In genomic region chr7:18693401-18693800, GRCh38 we compare ENCODE assay signal across 8 cellular contexts.
DNase-seq lines count a peak whose midpoint lies in the region; ATAC-seq, FAIRE-seq and TF ChIP-seq lines count a peak whose summit lies in the region.

No MANE protein-coding gene starts in this region.

- intact Hi-C loops in GM12878 (cut with micrococcal nuclease; ENCODE audit: unreplicated experiment) (no loop called here), left lung (cut with DNase I) (no loop called here)

- H3K27me3 ChIP-seq in Karpas-422 (ENCODE audit: low read length) (no peaks in the 10 kb centered on the region), GM12878 (replicated peaks in 1 of 2; ENCODE audit: control insufficient read depth in 2 of 2, insufficient read depth in 2 of 2, low read length in 1 of 2) (no peaks in the 10 kb centered on the region), left lung (no peaks in the 10 kb centered on the region)

- DNase-seq in AML-193 (lab: John Stamatoyannopoulos, UW): peak; percentile 6 to 28
- DNase-seq in Karpas-422: peak; percentile 48
- DNase-seq in GM12878 (ENCODE audit: low read depth, low spot score): no peak
- DNase-seq in left lung: no peak
- no peak for DNase-seq in NCI-H345 treated with DMSO at 0.1 percent for 48 hours (lab: John Stamatoyannopoulos, UW; ENCODE audit: unreplicated experiment)
- DNase-seq in cortex of kidney (lab: John Stamatoyannopoulos, UW): no peak
- DNase-seq in stimulated activated naive CD4-positive, alpha-beta T cell (lab: John Stamatoyannopoulos, UW): no peak

- no TSS peak for BruUV-seq in GM12878 (replicated peaks; lab: Mats Ljungman, UMichigan)

- RAD21 ChIA-PET in GM12878 (lab: Charles Lee; ENCODE audit: unreplicated experiment): interaction anchor here (1.1 to 1.2 kb wide), 4 partner anchors 99 to 358 kb away, joined by 3 to 4 read pairs (median 4); no protein-coding TSS in a partner anchor

- H3K9me3 ChIP-seq in Karpas-422 (ENCODE audit: low read length) (no peaks in the 10 kb centered on the region), GM12878 (replicated peaks; ENCODE audit: control insufficient read depth, insufficient read depth, low read length) (no peaks in the 10 kb centered on the region), left lung (no peaks in the 10 kb centered on the region)

- H3K27ac ChIP-seq in Karpas-422 (ENCODE audit: low read length): no peak overlapping the region
- H3K27ac ChIP-seq in GM12878 (ENCODE audit: control insufficient read depth, insufficient read depth): no peak overlapping the region
- H3K27ac ChIP-seq in left lung: no peak overlapping the region

- no peaks in the 10 kb centered on the region for H3K4me1 ChIP-seq in Karpas-422 (ENCODE audit: low read length)
- H3K4me1 ChIP-seq in GM12878 (ENCODE audit: control insufficient read depth, insufficient read depth, low read length): no peaks in the 10 kb centered on the region
- H3K4me1 ChIP-seq in left lung: no peaks in the 10 kb centered on the region

- TF ChIP-seq POLR2A in GM12878 (IDR thresholded peaks at IDR 0.05; ENCODE audit: low read depth, low read length): no peak

- in situ Hi-C loops in GM12878 (cut with MboI): no loop called here

- H3K36me3 ChIP-seq in Karpas-422 (ENCODE audit: insufficient read depth, low read length) (no peaks in the 10 kb centered on the region), GM12878 (ENCODE audit: control insufficient read depth in 2 of 2, insufficient read depth in 2 of 2, low read length in 1 of 2) (no peaks in the 10 kb centered on the region), left lung (no peaks in the 10 kb centered on the region)

- H3K4me3 ChIP-seq in Karpas-422 (ENCODE audit: low read length) (no peak overlapping the region), GM12878 (no peak overlapping the region), left lung (no peak overlapping the region)

- TF ChIP-seq RAD21 in GM12878 (IDR thresholded peaks at IDR 0.05; ENCODE audit: insufficient read depth, low read depth, low read length): peak; percentile 59

- peak; percentile 13 to 46 (median 27); a peak in 3 of 6 replicates for TF ChIP-seq CTCF in GM12878 (IDR thresholded peaks at IDR 0.05 in 2 of 3, conservative IDR thresholded peaks at IDR 0.05 in 1 of 3; ENCODE audit: control insufficient read depth in 2 of 3, extremely low read depth in 1 of 3, insufficient read depth in 1 of 3, low read depth in 3 of 3, low read length in 3 of 3)
- TF ChIP-seq CTCF in left lung (IDR thresholded peaks at IDR 0.05): peak; percentile 39 to 40

- CTCF ChIA-PET in GM12878 (lab: Yijun Ruan, JAX): interaction anchor here (0.7 to 1.6 kb wide), 8 partner anchors 8 to 695 kb away, joined by 3 to 11 read pairs (median 5); no protein-coding TSS in a partner anchor

- peak; percentile 54; the same call in 2 of the 3 replicates for ATAC-seq in GM12878
- ATAC-seq in left lung: peak; percentile 89
- ATAC-seq in HG02763 (IDR thresholded peaks at IDR 0.05; ENCODE audit: unreplicated experiment): no peak

- no peak for FAIRE-seq in GM12878 (lab: Jason Lieb, UNC)

- H2AFZ ChIP-seq in Karpas-422 (ENCODE audit: low read length): no peak overlapping the region
- H2AFZ ChIP-seq in GM12878 (ENCODE audit: control insufficient read depth, low read depth, low read length): no peak overlapping the region

- SMC1A ChIA-PET in GM12878 (lab: Charles Lee; ENCODE audit: uncharacterized antibody, unreplicated experiment): interaction anchor here (0.6 to 1.5 kb wide), 5 partner anchors 37 to 1035 kb away, joined by 3 to 4 read pairs (median 3); no protein-coding TSS in a partner anchor

- no peaks in the 10 kb centered on the region for H4K20me1 ChIP-seq in Karpas-422 (ENCODE audit: insufficient read depth, low read depth, low read length)
- H4K20me1 ChIP-seq in GM12878 (ENCODE audit: control insufficient read depth, insufficient read depth): no peaks in the 10 kb centered on the region

- H3K9me2 ChIP-seq in Karpas-422 (replicated peaks; ENCODE audit: insufficient read depth, low read length): no peaks in the 10 kb centered on the region

- H3K79me2 ChIP-seq in Karpas-422 (ENCODE audit: low read length) (no peaks in the 10 kb centered on the region), GM12878 (ENCODE audit: control insufficient read depth, insufficient read depth, low read length) (no peaks in the 10 kb centered on the region)

- 68% methylated on average over 4 of the region's 4 CpGs for WGBS in GM12878 (ENCODE audit: insufficient coverage, insufficient replicate concordance, low lambda C conversion rate, missing lambda C conversion rate)

- H3K9ac ChIP-seq in Karpas-422 (ENCODE audit: low read length) (no peak overlapping the region), GM12878 (ENCODE audit: control insufficient read depth, insufficient read depth, low read length) (no peak overlapping the region)

- no peak for TF ChIP-seq EP300 in GM12878 (IDR thresholded peaks at IDR 0.05; ENCODE audit: borderline replicate concordance in 1 of 2, control insufficient read depth in 1 of 2, low read depth in 2 of 2, low read length in 2 of 2)

- H3K4me2 ChIP-seq in Karpas-422 (ENCODE audit: low read depth, low read length, poor library complexity, severe bottlenecking) (no peak overlapping the region), GM12878 (ENCODE audit: control insufficient read depth, insufficient read depth) (no peak overlapping the region)

- POLR2A ChIA-PET in GM12878 (lab: Charles Lee): no interaction called here

TF ChIP-seq in GM12878, 131 proteins besides CTCF, POLR2A, EP300 and RAD21:
- peak; percentile 18; the same call in 1 of the 2 replicates for TF ChIP-seq SMC3 (IDR thresholded peaks at IDR 0.05; ENCODE audit: borderline replicate concordance, low read length)
- no peak for TF ChIP-seq RCOR1 (conservative IDR thresholded peaks at IDR 0.05; ENCODE audit: low read depth, low read length)

Comparison
In these comparisons a context has a peak if more than half of its experiments do, and no peak if none do; other contexts are left out.
1. DNase-seq: peak in AML-193 (2 of 2) and Karpas-422 (single experiment); none in GM12878 (single experiment), left lung (0 of 2), NCI-H345 treated with DMSO at 0.1 percent for 48 hours (single experiment), cortex of kidney (single experiment) and stimulated activated naive CD4-positive, alpha-beta T cell (0 of 6).